Comparison of ENCODE assay signal across 1 cellular context in the genomic region with DNA sequence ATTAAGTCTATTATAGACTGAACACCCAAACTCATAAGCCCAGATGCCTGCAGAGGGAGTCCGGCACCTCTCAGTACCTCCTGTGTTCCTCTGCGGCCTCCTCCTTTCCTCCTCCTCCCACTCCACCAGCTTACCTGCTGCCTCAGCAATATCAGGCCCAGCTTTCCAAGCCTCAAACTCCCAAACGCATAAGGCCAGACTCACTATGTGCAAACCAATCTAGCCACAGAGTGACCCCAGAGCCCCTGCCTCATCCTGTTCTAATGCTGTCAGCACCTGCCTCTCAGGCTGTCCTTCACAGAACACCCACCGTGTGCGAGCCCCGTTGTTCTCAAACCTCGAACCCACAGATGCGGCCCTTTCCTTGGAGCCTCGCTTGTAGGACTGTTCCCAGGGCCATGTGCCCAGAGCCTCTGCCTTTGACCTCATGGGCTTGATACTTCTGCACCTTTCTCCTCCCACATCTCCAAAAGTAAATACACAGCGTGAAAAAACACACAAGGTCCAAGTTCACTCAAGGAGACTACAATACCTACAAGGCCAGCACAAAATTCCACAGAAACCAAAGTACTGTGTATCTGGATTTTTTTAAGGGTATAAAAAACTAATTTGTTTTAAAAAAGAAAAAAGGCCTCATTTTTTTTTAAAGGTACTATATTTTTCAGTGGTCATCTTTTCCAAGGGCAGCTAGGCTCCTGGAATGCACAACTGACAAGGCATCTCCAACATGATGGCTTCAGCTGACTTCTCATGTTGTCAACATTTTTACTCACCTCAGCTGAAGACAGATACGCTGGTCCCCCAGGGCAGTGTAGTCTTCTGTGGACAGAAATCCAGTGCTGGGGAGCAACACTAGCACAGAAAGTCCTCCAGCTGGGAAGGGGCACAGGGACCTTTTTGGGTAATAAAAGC.
A peak's percentile ranks its signal among the peaks of the same experiment; 100 is the strongest.
TF ChIP-seq lines count a peak whose summit lies in the region.

No MANE protein-coding gene starts in this region.

TF ChIP-seq in HepG2, 621 proteins besides CTCF, POLR2A, EP300 and RAD21 (continued from another document and continues in another):
- TF ChIP-seq YEATS4 (CRISPR knock-in tag; IDR thresholded peaks at IDR 0.05; ENCODE audit: borderline replicate concordance) (peak; percentile 82; the same call in 1 of the 2 replicates), PRDM10 (CRISPR knock-in tag; IDR thresholded peaks at IDR 0.05; ENCODE audit: low read depth) (0 out of 2 replicates have a peak, but pooled peaks have one; percentile 62), ZNF556 (CRISPR knock-in tag; IDR thresholded peaks at IDR 0.05; ENCODE audit: borderline replicate concordance) (peak; percentile 85; the same call in 1 of the 2 replicates), ZNF44 (CRISPR knock-in tag; IDR thresholded peaks at IDR 0.05) (peak; percentile 96), HIVEP1 (CRISPR knock-in tag; IDR thresholded peaks at IDR 0.05) (peak; percentile 91), ZMYM2 (CRISPR knock-in tag; IDR thresholded peaks at IDR 0.05) (peak; percentile 92), ZNF253 (CRISPR knock-in tag; IDR thresholded peaks at IDR 0.05; ENCODE audit: borderline replicate concordance) (0 out of 2 replicates have a peak, but pooled peaks have one; percentile 80), ZNF777 (CRISPR knock-in tag; IDR thresholded peaks at IDR 0.05) (peak; percentile 58), ZBTB38 (CRISPR knock-in tag; IDR thresholded peaks at IDR 0.05) (peak; percentile 84; the same call in 1 of the 2 replicates), MTERF4 (CRISPR knock-in tag; IDR thresholded peaks at IDR 0.05) (peak; percentile 85; the same call in 1 of the 2 replicates), PRMT3 (CRISPR knock-in tag; IDR thresholded peaks at IDR 0.05; ENCODE audit: borderline replicate concordance, low read depth) (no peak), ATRX (CRISPR knock-in tag; IDR thresholded peaks at IDR 0.05; ENCODE audit: borderline replicate concordance) (no peak), RBFOX2 (IDR thresholded peaks at IDR 0.05; ENCODE audit: low read depth, low read length) (no peak), TBL1XR1 (IDR thresholded peaks at IDR 0.05; ENCODE audit: borderline replicate concordance, low read length, partially characterized antibody) (no peak), HOXD1 (CRISPR knock-in tag; IDR thresholded peaks at IDR 0.05) (peak; percentile 78), ZNF274 (CRISPR knock-in tag; IDR thresholded peaks at IDR 0.05) (peak; percentile 95), HMGA1 (CRISPR knock-in tag; conservative IDR thresholded peaks at IDR 0.05) (no peak), SOX6 (IDR thresholded peaks at IDR 0.05) (no peak), SOX6 (CRISPR knock-in tag; IDR thresholded peaks at IDR 0.05) (peak; percentile 93), CC2D1A (CRISPR knock-in tag; IDR thresholded peaks at IDR 0.05) (0 out of 2 replicates have a peak, but pooled peaks have one; percentile 58), ZNF614 (CRISPR knock-in tag; IDR thresholded peaks at IDR 0.05; ENCODE audit: borderline replicate concordance) (peak; percentile 79), MEF2D (CRISPR knock-in tag; IDR thresholded peaks at IDR 0.05) (peak; percentile 92; the same call in 1 of the 2 replicates), ATF4 (CRISPR knock-in tag; IDR thresholded peaks at IDR 0.05) (no peak), PAWR (CRISPR knock-in tag; IDR thresholded peaks at IDR 0.05; ENCODE audit: borderline replicate concordance) (no peak), ATF1 (CRISPR knock-in tag; IDR thresholded peaks at IDR 0.05) (peak; percentile 79)
- TF ChIP-seq, protein P1, sequence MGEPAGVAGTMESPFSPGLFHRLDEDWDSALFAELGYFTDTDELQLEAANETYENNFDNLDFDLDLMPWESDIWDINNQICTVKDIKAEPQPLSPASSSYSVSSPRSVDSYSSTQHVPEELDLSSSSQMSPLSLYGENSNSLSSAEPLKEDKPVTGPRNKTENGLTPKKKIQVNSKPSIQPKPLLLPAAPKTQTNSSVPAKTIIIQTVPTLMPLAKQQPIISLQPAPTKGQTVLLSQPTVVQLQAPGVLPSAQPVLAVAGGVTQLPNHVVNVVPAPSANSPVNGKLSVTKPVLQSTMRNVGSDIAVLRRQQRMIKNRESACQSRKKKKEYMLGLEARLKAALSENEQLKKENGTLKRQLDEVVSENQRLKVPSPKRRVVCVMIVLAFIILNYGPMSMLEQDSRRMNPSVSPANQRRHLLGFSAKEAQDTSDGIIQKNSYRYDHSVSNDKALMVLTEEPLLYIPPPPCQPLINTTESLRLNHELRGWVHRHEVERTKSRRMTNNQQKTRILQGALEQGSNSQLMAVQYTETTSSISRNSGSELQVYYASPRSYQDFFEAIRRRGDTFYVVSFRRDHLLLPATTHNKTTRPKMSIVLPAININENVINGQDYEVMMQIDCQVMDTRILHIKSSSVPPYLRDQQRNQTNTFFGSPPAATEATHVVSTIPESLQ (CRISPR knock-in tag; conservative IDR thresholded peaks at IDR 0.05) = no peak
- TF ChIP-seq, protein P2, sequence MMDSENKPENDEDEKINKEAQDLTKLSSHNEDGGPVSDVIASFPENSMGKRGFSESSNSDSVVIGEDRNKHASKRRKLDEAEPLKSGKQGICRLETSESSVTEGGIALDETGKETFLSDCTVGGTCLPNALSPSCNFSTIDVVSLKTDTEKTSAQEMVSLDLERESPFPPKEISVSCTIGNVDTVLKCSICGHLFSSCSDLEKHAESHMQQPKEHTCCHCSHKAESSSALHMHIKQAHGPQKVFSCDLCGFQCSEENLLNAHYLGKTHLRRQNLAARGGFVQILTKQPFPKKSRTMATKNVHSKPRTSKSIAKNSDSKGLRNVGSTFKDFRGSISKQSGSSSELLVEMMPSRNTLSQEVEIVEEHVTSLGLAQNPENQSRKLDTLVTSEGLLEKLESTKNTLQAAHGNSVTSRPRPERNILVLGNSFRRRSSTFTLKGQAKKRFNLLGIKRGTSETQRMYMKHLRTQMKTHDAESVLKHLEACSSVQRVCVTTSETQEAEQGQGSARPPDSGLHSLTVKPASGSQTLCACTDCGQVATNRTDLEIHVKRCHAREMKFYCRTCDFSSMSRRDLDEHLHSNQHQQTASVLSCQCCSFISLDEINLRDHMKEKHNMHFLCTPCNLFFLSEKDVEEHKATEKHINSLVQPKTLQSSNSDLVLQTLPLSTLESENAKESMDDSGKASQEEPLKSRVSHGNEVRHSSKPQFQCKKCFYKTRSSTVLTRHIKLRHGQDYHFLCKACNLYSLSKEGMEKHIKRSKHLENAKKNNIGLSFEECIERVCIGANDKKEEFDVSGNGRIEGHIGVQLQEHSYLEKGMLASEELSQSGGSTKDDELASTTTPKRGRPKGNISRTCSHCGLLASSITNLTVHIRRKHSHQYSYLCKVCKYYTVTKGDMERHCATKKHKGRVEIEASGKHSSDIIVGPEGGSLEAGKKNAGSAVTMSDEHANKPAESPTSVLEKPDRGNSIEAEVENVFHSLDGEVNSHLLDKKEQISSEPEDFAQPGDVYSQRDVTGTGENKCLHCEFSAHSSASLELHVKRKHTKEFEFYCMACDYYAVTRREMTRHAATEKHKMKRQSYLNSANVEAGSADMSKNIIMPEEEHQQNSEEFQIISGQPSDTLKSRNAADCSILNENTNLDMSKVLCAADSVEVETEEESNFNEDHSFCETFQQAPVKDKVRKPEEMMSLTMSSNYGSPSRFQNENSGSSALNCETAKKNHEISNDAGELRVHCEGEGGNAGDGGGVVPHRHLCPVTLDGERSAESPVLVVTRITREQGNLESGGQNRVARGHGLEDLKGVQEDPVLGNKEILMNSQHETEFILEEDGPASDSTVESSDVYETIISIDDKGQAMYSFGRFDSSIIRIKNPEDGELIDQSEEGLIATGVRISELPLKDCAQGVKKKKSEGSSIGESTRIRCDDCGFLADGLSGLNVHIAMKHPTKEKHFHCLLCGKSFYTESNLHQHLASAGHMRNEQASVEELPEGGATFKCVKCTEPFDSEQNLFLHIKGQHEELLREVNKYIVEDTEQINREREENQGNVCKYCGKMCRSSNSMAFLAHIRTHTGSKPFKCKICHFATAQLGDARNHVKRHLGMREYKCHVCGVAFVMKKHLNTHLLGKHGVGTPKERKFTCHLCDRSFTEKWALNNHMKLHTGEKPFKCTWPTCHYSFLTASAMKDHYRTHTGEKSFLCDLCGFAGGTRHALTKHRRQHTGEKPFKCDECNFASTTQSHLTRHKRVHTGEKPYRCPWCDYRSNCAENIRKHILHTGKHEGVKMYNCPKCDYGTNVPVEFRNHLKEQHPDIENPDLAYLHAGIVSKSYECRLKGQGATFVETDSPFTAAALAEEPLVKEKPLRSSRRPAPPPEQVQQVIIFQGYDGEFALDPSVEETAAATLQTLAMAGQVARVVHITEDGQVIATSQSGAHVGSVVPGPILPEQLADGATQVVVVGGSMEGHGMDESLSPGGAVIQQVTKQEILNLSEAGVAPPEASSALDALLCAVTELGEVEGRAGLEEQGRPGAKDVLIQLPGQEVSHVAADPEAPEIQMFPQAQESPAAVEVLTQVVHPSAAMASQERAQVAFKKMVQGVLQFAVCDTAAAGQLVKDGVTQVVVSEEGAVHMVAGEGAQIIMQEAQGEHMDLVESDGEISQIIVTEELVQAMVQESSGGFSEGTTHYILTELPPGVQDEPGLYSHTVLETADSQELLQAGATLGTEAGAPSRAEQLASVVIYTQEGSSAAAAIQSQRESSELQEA (CRISPR knock-in tag; IDR thresholded peaks at IDR 0.05; ENCODE audit: not compliant biosample characterization) = peak; percentile 98
- TF ChIP-seq, protein P3, sequence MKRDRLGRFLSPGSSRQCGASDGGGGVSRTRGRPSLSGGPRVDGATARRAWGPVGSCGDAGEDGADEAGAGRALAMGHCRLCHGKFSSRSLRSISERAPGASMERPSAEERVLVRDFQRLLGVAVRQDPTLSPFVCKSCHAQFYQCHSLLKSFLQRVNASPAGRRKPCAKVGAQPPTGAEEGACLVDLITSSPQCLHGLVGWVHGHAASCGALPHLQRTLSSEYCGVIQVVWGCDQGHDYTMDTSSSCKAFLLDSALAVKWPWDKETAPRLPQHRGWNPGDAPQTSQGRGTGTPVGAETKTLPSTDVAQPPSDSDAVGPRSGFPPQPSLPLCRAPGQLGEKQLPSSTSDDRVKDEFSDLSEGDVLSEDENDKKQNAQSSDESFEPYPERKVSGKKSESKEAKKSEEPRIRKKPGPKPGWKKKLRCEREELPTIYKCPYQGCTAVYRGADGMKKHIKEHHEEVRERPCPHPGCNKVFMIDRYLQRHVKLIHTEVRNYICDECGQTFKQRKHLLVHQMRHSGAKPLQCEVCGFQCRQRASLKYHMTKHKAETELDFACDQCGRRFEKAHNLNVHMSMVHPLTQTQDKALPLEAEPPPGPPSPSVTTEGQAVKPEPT (CRISPR knock-in tag; IDR thresholded peaks at IDR 0.05; ENCODE audit: low read depth) = peak; percentile 93; the same call in 1 of the 2 replicates
